ENCODE assay signal across 16 cellular contexts in the genomic region with DNA sequence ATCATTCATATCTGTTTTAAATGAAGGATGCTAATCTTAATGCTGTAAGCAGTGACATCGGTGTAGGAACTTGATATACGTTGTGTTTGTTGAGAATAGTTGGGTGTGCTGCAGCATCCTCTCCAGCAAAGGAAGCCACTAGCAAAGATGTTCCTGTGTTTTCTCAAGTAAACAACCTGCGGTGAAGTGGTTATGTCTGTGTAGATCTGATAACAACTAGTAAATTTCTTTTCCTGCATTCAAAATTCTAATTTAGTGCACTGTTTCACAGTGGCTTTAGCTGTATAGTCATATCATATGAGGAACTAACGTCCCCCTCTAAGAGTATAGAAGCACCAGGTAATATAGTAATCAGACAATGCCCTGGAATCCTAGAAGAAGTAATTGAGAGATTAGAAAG. TPM values are rescaled to one million over a fixed set of nuclear protein-coding genes. Genes with fewer than 3 reads are reported as not detected.
DNase-seq lines count a peak whose midpoint lies in the region; ATAC-seq and TF ChIP-seq lines count a peak whose summit lies in the region.
"Had no signal": no experiment of that assay in that cellular context is flagged by ENCODE, and none has a peak within 500 bp of the region (broad histone marks: within the 10 kb centered on the region; RNA-seq: fewer than 3 reads in every experiment).

No MANE protein-coding gene starts in this region.

- CTCF ChIA-PET in activated CD4-positive, alpha-beta memory T cell treated with anti-CD3 and anti-CD28 coated beads, Interleukin-2, amount 10 ng/mL, durations not matched to agents 7 days and 5 days (lab: Charles Lee) = interaction anchor here (2.0 to 4.0 kb wide), 2 partner anchors 39 to 127 kb away, joined by 7 to 30 read pairs; partner anchors contain the start of gene NCOA7

- H3K4me3 Mint-ChIP-seq in activated naive CD8-positive, alpha-beta T cell treated with anti-CD3 and anti-CD28 coated beads, Interleukin-2, amount 10 ng/mL, durations not matched to agents 7 days and 5 days = no peak overlapping the region
- no peak overlapping the region for H3K4me3 Mint-ChIP-seq in activated naive CD8-positive, alpha-beta T cell treated with anti-CD3 and anti-CD28 coated beads for 36 hours
- no peak overlapping the region for H3K4me3 Mint-ChIP-seq in activated CD4-positive, alpha-beta memory T cell treated with anti-CD3 and anti-CD28 coated beads, Interleukin-2, amount 10 ng/mL, durations not matched to agents 7 days and 5 days
- no peak overlapping the region for H3K4me3 Mint-ChIP-seq in stimulated activated naive B cell treated with anti-CD40 and anti-IgM and Interleukin-4, amounts not matched to agents 10 μg/mL and 1 μg/mL and 100 μg/mL, for 72 hours
- H3K4me3 Mint-ChIP-seq in mesothelial cell of epicardium = no peak overlapping the region
- H3K4me3 Mint-ChIP-seq: activated B cell treated with CpG ODN at 0.5 μM for 24 hours had no signal

- no peaks in the 10 kb centered on the region for H3K9me3 Mint-ChIP-seq in activated naive CD8-positive, alpha-beta T cell treated with anti-CD3 and anti-CD28 coated beads, Interleukin-2, amount 10 ng/mL, durations not matched to agents 7 days and 5 days
- no peaks in the 10 kb centered on the region for H3K9me3 Mint-ChIP-seq in activated naive CD8-positive, alpha-beta T cell treated with anti-CD3 and anti-CD28 coated beads for 36 hours
- H3K9me3 Mint-ChIP-seq in activated CD4-positive, alpha-beta memory T cell treated with anti-CD3 and anti-CD28 coated beads, Interleukin-2, amount 10 ng/mL, durations not matched to agents 7 days and 5 days = no peaks in the 10 kb centered on the region
- H3K9me3 Mint-ChIP-seq in stimulated activated naive B cell treated with anti-CD40 and anti-IgM and Interleukin-4, amounts not matched to agents 10 μg/mL and 1 μg/mL and 100 μg/mL, for 72 hours = no peaks in the 10 kb centered on the region
- H3K9me3 Mint-ChIP-seq in mesothelial cell of epicardium = peaks cover 4% of the 10 kb centered on the region
- H3K9me3 Mint-ChIP-seq: activated B cell treated with CpG ODN at 0.5 μM for 24 hours had no signal

- POLR2A ChIA-PET in activated naive CD8-positive, alpha-beta T cell treated with anti-CD3 and anti-CD28 coated beads, Interleukin-2, amount 10 ng/mL, durations not matched to agents 7 days and 5 days (lab: Charles Lee) = interaction anchor here (1.4 kb wide), 1 partner anchor 158 kb away, joined by 3 read pairs; no protein-coding TSS in a partner anchor
- POLR2A ChIA-PET in activated CD4-positive, alpha-beta memory T cell treated with anti-CD3 and anti-CD28 coated beads, Interleukin-2, amount 10 ng/mL, durations not matched to agents 7 days and 5 days (lab: Charles Lee) = interaction anchor here (1.0 to 5.8 kb wide), 2 partner anchors 39 to 48 kb away, joined by 5 to 59 read pairs; partner anchors contain the start of gene NCOA7

- peaks cover 39% of the 10 kb centered on the region for H3K4me1 Mint-ChIP-seq in activated naive CD8-positive, alpha-beta T cell treated with anti-CD3 and anti-CD28 coated beads, Interleukin-2, amount 10 ng/mL, durations not matched to agents 7 days and 5 days
- peaks cover 52% of the 10 kb centered on the region for H3K4me1 Mint-ChIP-seq in activated naive CD8-positive, alpha-beta T cell treated with anti-CD3 and anti-CD28 coated beads for 36 hours
- H3K4me1 Mint-ChIP-seq in activated CD4-positive, alpha-beta memory T cell treated with anti-CD3 and anti-CD28 coated beads, Interleukin-2, amount 10 ng/mL, durations not matched to agents 7 days and 5 days = peaks cover 67% of the 10 kb centered on the region
- H3K4me1 Mint-ChIP-seq in stimulated activated naive B cell treated with anti-CD40 and anti-IgM and Interleukin-4, amounts not matched to agents 10 μg/mL and 1 μg/mL and 100 μg/mL, for 72 hours = peaks cover 23 to 35% of the 10 kb centered on the region in 2 donors
- peaks cover 19% of the 10 kb centered on the region for H3K4me1 Mint-ChIP-seq in mesothelial cell of epicardium

- H3K36me3 Mint-ChIP-seq in activated naive CD8-positive, alpha-beta T cell treated with anti-CD3 and anti-CD28 coated beads, Interleukin-2, amount 10 ng/mL, durations not matched to agents 7 days and 5 days = peaks cover 10% of the 10 kb centered on the region
- peaks cover 27% of the 10 kb centered on the region for H3K36me3 Mint-ChIP-seq in activated naive CD8-positive, alpha-beta T cell treated with anti-CD3 and anti-CD28 coated beads for 36 hours
- peaks cover 29% of the 10 kb centered on the region for H3K36me3 Mint-ChIP-seq in activated CD4-positive, alpha-beta memory T cell treated with anti-CD3 and anti-CD28 coated beads, Interleukin-2, amount 10 ng/mL, durations not matched to agents 7 days and 5 days (ENCODE audit: low read depth)
- peaks cover 7 to 9% of the 10 kb centered on the region in 2 donors for H3K36me3 Mint-ChIP-seq in stimulated activated naive B cell treated with anti-CD40 and anti-IgM and Interleukin-4, amounts not matched to agents 10 μg/mL and 1 μg/mL and 100 μg/mL, for 72 hours
- peaks cover 6% of the 10 kb centered on the region for H3K36me3 Mint-ChIP-seq in mesothelial cell of epicardium

- TF ChIP-seq CTCF in mesothelial cell of epicardium (IDR thresholded peaks at IDR 0.05; ENCODE audit: unreplicated experiment) = no peak

- ATAC-seq in activated naive CD8-positive, alpha-beta T cell treated with anti-CD3 and anti-CD28 coated beads, Interleukin-2, amount 10 ng/mL, durations not matched to agents 7 days and 5 days (ENCODE audit: low read depth) = peak; percentile 65
- ATAC-seq in HG03469 (IDR thresholded peaks at IDR 0.05; ENCODE audit: unreplicated experiment) = peak; percentile 35
- peak; percentile 69 to 84 for ATAC-seq in stimulated activated naive B cell treated with anti-CD40 and anti-IgM and Interleukin-4, amounts not matched to agents 10 μg/mL and 1 μg/mL and 100 μg/mL, for 72 hours (replicated peaks)
- ATAC-seq: esophagus mucosa, heart right ventricle, pancreas had no signal

- no peaks in the 10 kb centered on the region for H3K27me3 Mint-ChIP-seq in activated naive CD8-positive, alpha-beta T cell treated with anti-CD3 and anti-CD28 coated beads, Interleukin-2, amount 10 ng/mL, durations not matched to agents 7 days and 5 days
- H3K27me3 Mint-ChIP-seq in activated naive CD8-positive, alpha-beta T cell treated with anti-CD3 and anti-CD28 coated beads for 36 hours = no peaks in the 10 kb centered on the region
- no peaks in the 10 kb centered on the region for H3K27me3 Mint-ChIP-seq in activated CD4-positive, alpha-beta memory T cell treated with anti-CD3 and anti-CD28 coated beads, Interleukin-2, amount 10 ng/mL, durations not matched to agents 7 days and 5 days
- no peaks in the 10 kb centered on the region for H3K27me3 Mint-ChIP-seq in stimulated activated naive B cell treated with anti-CD40 and anti-IgM and Interleukin-4, amounts not matched to agents 10 μg/mL and 1 μg/mL and 100 μg/mL, for 72 hours
- no peaks in the 10 kb centered on the region for H3K27me3 Mint-ChIP-seq in mesothelial cell of epicardium (ENCODE audit: low read depth)
- H3K27me3 Mint-ChIP-seq: activated B cell treated with CpG ODN at 0.5 μM for 24 hours had no signal

- no peak for DNase-seq in activated naive CD8-positive, alpha-beta T cell treated with anti-CD3 and anti-CD28 coated beads, Interleukin-2, amount 10 ng/mL, durations not matched to agents 7 days and 5 days
- DNase-seq in activated naive CD8-positive, alpha-beta T cell treated with anti-CD3 and anti-CD28 coated beads for 36 hours = no peak
- peak; percentile 40 for DNase-seq in activated CD4-positive, alpha-beta memory T cell treated with anti-CD3 and anti-CD28 coated beads, Interleukin-2, amount 10 ng/mL, durations not matched to agents 7 days and 5 days
- no peak for DNase-seq in stimulated activated naive B cell treated with anti-CD40 and anti-IgM and Interleukin-4, amounts not matched to agents 10 μg/mL and 1 μg/mL and 100 μg/mL, for 72 hours
- DNase-seq in T-helper 9 cell (no peak), mesothelial cell of epicardium (ENCODE audit: low spot score in 2 of 2, unreplicated experiment in 2 of 2) (no peak), NCI-H446 treated with DMSO at 0.1 percent for 48 hours (lab: John Stamatoyannopoulos, UW) (no peak)
- DNase-seq: activated B cell treated with CpG ODN at 0.5 μM for 24 hours; activated T-cell treated with anti-CD3 and anti-CD28 coated beads, Interleukin-2, amount 50 U/mL, for 1 hour; cortex of kidney; heart right ventricle; NCI-H1105; NCI-H2227 treated with DMSO at 0.1 percent for 48 hours; pancreas had no signal

- no peak overlapping the region for H3K27ac Mint-ChIP-seq in activated naive CD8-positive, alpha-beta T cell treated with anti-CD3 and anti-CD28 coated beads, Interleukin-2, amount 10 ng/mL, durations not matched to agents 7 days and 5 days
- no peak overlapping the region for H3K27ac Mint-ChIP-seq in activated naive CD8-positive, alpha-beta T cell treated with anti-CD3 and anti-CD28 coated beads for 36 hours
- H3K27ac Mint-ChIP-seq in activated CD4-positive, alpha-beta memory T cell treated with anti-CD3 and anti-CD28 coated beads, Interleukin-2, amount 10 ng/mL, durations not matched to agents 7 days and 5 days = peak overlapping the region; percentile 18
- no peak overlapping the region for H3K27ac Mint-ChIP-seq in stimulated activated naive B cell treated with anti-CD40 and anti-IgM and Interleukin-4, amounts not matched to agents 10 μg/mL and 1 μg/mL and 100 μg/mL, for 72 hours
- H3K27ac Mint-ChIP-seq in mesothelial cell of epicardium = no peak overlapping the region
- H3K27ac Mint-ChIP-seq: activated B cell treated with CpG ODN at 0.5 μM for 24 hours had no signal

RNA-seq across cellular contexts. Expression of gene NCOA7, which starts 38.7 kb away (rescaled TPM):
- total RNA-seq in activated naive CD8-positive, alpha-beta T cell treated with anti-CD3 and anti-CD28 coated beads, Interleukin-2, amount 10 ng/mL, durations not matched to agents 7 days and 5 days = 10 to 100 TPM; 51.1 to 58.6 TPM
- 10 to 100 TPM; 73.7 to 76.4 TPM for total RNA-seq in activated naive CD8-positive, alpha-beta T cell treated with anti-CD3 and anti-CD28 coated beads for 36 hours
- total RNA-seq in activated CD4-positive, alpha-beta memory T cell treated with anti-CD3 and anti-CD28 coated beads, Interleukin-2, amount 10 ng/mL, durations not matched to agents 7 days and 5 days = 10 to 100 TPM; 45.2 to 49.9 TPM
- 43.5 to 52.4 TPM (median 45.7 TPM) in 3 replicates for total RNA-seq in mesothelial cell of epicardium
